In genomic region chr19:18279516-18280246, GRCh38 we compare ENCODE assay signal across 8 cellular contexts. TPM values are rescaled to one million over a fixed set of nuclear protein-coding genes. Genes with fewer than 3 reads are reported as not detected.
DNase-seq lines count a peak whose midpoint lies in the region; ATAC-seq, FAIRE-seq and TF ChIP-seq lines count a peak whose summit lies in the region.

No MANE protein-coding gene starts in this region.

- TF ChIP-seq CTCF in kidney (IDR thresholded peaks at IDR 0.05; ENCODE audit: borderline replicate concordance, extremely low read depth, insufficient read depth), result peak; percentile 79

- H3K36me3 ChIP-seq in kidney (ENCODE audit: control insufficient read depth in 1 of 2, insufficient read depth in 2 of 2, low read length in 2 of 2), result peaks cover 8 to 15% of the 10 kb centered on the region in 2 donors

- ATAC-seq in HG03097 (IDR thresholded peaks at IDR 0.05; ENCODE audit: low FRiP score, unreplicated experiment), result peak; percentile 25
- ATAC-seq in activated CD4-positive, CD25-positive, alpha-beta regulatory T cell treated with anti-CD3 and anti-CD28 coated beads, Interleukin-2, amount 50 U/mL, for 24 hours, result peak; percentile 37 to 41
- no peak for ATAC-seq in HG03378 (IDR thresholded peaks at IDR 0.05; ENCODE audit: unreplicated experiment)

- peak overlapping the region; percentile 100 for H3K27ac ChIP-seq in kidney (ENCODE audit: low read depth in 2 of 2, low read length in 2 of 2)

- H3K4me3 ChIP-seq in kidney (ENCODE audit: low read length in 2 of 2), result peak overlapping the region; percentile 76 to 99

- no peaks in the 10 kb centered on the region for H3K9me3 ChIP-seq in kidney (ENCODE audit: control insufficient read depth in 1 of 2, low read length in 2 of 2)

- H3K4me1 ChIP-seq in kidney (ENCODE audit: control insufficient read depth in 1 of 2, insufficient read depth in 1 of 2, low read depth in 1 of 2, low read length in 2 of 2), result peaks cover 22 to 39% of the 10 kb centered on the region in 2 donors

- intact Hi-C loops in kidney (cut with DNase I), result loop anchor here (10.0 kb wide), 1 partner anchor 125 kb away; no protein-coding TSS in a partner anchor

- DNase-seq in DMS79 treated with DMSO at 0.1 percent for 48 hours (lab: John Stamatoyannopoulos, UW) (peak; percentile 88), NCI-H446 (lab: John Stamatoyannopoulos, UW) (peak; percentile 90 to 95), cerebellar cortex (ENCODE audit: low spot score) (peak; percentile 92), kidney (peak; percentile 97)
- peak; percentile 88 for DNase-seq in stimulated activated CD4-positive, alpha-beta T cell treated with anti-CD3 and anti-CD28 coated beads, Interleukin-12 subunit alpha, Interleukin-12 subunit beta, amount 100 ng/mL, for 4 hours

- H3K9ac ChIP-seq in kidney (ENCODE audit: low read length in 2 of 2), result peak overlapping the region; percentile 100

- FAIRE-seq in kidney (lab: Jason Lieb, UNC), result peak; percentile 15

RNA-seq across cellular contexts. Expression of gene JUND, which starts 1.7 kb away (rescaled TPM):
- total RNA-seq in kidney, result 181 TPM
- 117 TPM for polyA plus RNA-seq in kidney (ENCODE audit: insufficient read depth, low read depth, low replicate concordance)

RNA-seq across cellular contexts. Expression of gene IQCN, which starts 5.4 kb away (rescaled TPM):
- total RNA-seq in kidney, result 6.3 TPM
- polyA plus RNA-seq in kidney (ENCODE audit: insufficient read depth, low read depth, low replicate concordance), result 0.82 TPM

RNA-seq across cellular contexts. Expression of gene LSM4, which starts 43.2 kb away (rescaled TPM):
- 87.7 TPM for total RNA-seq in kidney
- 245 TPM for polyA plus RNA-seq in kidney (ENCODE audit: insufficient read depth, low read depth, low replicate concordance)

RNA-seq across cellular contexts. Expression of gene PDE4C, which starts 53.4 kb away (rescaled TPM):
- 2.0 TPM for total RNA-seq in kidney
- polyA plus RNA-seq in kidney (ENCODE audit: insufficient read depth, low read depth, low replicate concordance), result not detected
